ENCODE assay signal across 13 cellular contexts in the genomic region with DNA sequence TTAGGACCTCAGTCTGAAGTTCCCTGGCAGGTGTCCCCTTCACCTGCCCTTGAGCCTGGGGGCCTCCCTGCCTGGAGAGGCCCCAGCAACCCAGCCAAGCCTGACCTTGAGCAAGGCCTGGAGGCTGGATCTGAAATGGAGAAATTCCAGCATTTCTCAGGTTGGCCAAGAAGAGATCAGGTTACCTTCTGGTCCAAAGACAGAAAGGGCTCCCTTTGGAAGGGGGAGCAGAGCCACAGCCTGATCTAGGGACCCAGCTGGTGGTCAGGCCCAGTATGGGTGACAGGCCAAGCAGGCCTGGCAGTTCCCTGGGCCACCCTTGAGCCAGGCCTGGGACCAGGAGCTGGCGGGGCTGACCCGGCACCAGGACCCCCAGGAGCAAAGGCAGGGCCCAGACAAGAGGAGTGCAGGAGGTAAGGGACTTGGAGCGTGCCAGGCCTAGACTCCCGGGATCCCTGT.
A peak's percentile ranks its signal among the peaks of the same experiment; 100 is the strongest.
DNase-seq lines count a peak whose midpoint lies in the region; ATAC-seq and TF ChIP-seq lines count a peak whose summit lies in the region.
"Had no signal": no experiment of that assay in that cellular context is flagged by ENCODE, and none has a peak within 500 bp of the region (broad histone marks: within the 10 kb centered on the region; RNA-seq: fewer than 3 reads in every experiment).

No MANE protein-coding gene starts in this region.

- H3K4me3 ChIP-seq in duodenal mucosa (ENCODE audit: low read depth in 1 of 2, low read length in 2 of 2) (peak overlapping the region in 1 of 2 donors; percentile 25), suprapubic skin (peak overlapping the region; percentile 60)

- peak overlapping the region; percentile 1 to 45 for H3K9ac ChIP-seq in duodenal mucosa (ENCODE audit: low read depth in 1 of 2, low read length in 2 of 2)

- H3K9me3 Mint-ChIP-seq in mesothelial cell of epicardium (peaks cover 21% of the 10 kb centered on the region), progenitor cell of endocrine pancreas (ENCODE audit: low read depth) (peaks cover 11% of the 10 kb centered on the region)

- peaks cover 3% of the 10 kb centered on the region for H3K36me3 Mint-ChIP-seq in mesothelial cell of epicardium
- peaks cover 2% of the 10 kb centered on the region for H3K36me3 Mint-ChIP-seq in progenitor cell of endocrine pancreas (ENCODE audit: insufficient read depth)

- H3K27me3 ChIP-seq in duodenal mucosa (ENCODE audit: control insufficient read depth in 1 of 2, insufficient read depth in 2 of 2, low read length in 2 of 2) (no peaks in the 10 kb centered on the region), suprapubic skin (peaks cover 14% of the 10 kb centered on the region)

- H3K27me3 Mint-ChIP-seq in mesothelial cell of epicardium (ENCODE audit: low read depth), result peaks cover 21% of the 10 kb centered on the region
- H3K27me3 Mint-ChIP-seq in progenitor cell of endocrine pancreas, result peaks cover 29% of the 10 kb centered on the region

- ATAC-seq in HG03097 (IDR thresholded peaks at IDR 0.05; ENCODE audit: low FRiP score, unreplicated experiment), result no peak
- ATAC-seq: HCT116 had no signal

- no peak for TF ChIP-seq EP300 in suprapubic skin (IDR thresholded peaks at IDR 0.05)

- H3K27ac ChIP-seq in duodenal mucosa (ENCODE audit: low read depth, low read length) (peak overlapping the region; percentile 68), suprapubic skin (peak overlapping the region; percentile 89)

- H3K4me1 ChIP-seq in duodenal mucosa (ENCODE audit: control insufficient read depth in 1 of 2, insufficient read depth in 2 of 2, low read length in 2 of 2) (peaks cover 0 to 4% of the 10 kb centered on the region in 2 donors), suprapubic skin (peaks cover 21% of the 10 kb centered on the region)

- peak; percentile 34 for DNase-seq in HK-2 (ENCODE audit: unreplicated experiment)
- DNase-seq in mesothelial cell of epicardium (ENCODE audit: low spot score in 2 of 2, unreplicated experiment in 2 of 2), result no peak
- peak in 1 of 2 donors; percentile 63 for DNase-seq in suprapubic skin (ENCODE audit: low spot score in 2 of 2)
- no peak for DNase-seq in NCI-H2081 treated with DMSO at 0.1 percent for 48 hours (lab: John Stamatoyannopoulos, UW)
- no peak for DNase-seq in progenitor cell of endocrine pancreas (ENCODE audit: low spot score, unreplicated experiment)
- no peak for DNase-seq in COLO668 (lab: John Stamatoyannopoulos, UW; ENCODE audit: unreplicated experiment)
- DNase-seq: head of caudate nucleus; SHP77 treated with DMSO at 0.1 percent for 48 hours; stimulated activated naive CD4-positive, alpha-beta T cell treated with Interleukin-2 at 50 U/mL for 16 hours had no signal

- peak overlapping the region; percentile 72 for H3K4me3 Mint-ChIP-seq in mesothelial cell of epicardium
- H3K4me3 Mint-ChIP-seq in progenitor cell of endocrine pancreas (ENCODE audit: low read depth), result no peak overlapping the region

- H3K9me3 ChIP-seq in duodenal mucosa (ENCODE audit: control insufficient read depth in 1 of 2, low read length in 2 of 2) (peaks cover 11 to 28% of the 10 kb centered on the region in 2 donors), suprapubic skin (no peaks in the 10 kb centered on the region)

- H3K4me1 Mint-ChIP-seq in mesothelial cell of epicardium, result peaks cover 13% of the 10 kb centered on the region
- H3K4me1 Mint-ChIP-seq in progenitor cell of endocrine pancreas (ENCODE audit: low read depth), result peaks cover 2% of the 10 kb centered on the region

- H3K27ac Mint-ChIP-seq in mesothelial cell of epicardium (peak overlapping the region; percentile 79), progenitor cell of endocrine pancreas (no peak overlapping the region)
- H3K27ac Mint-ChIP-seq: activated T-helper 2 cell treated with anti-CD3 and anti-CD28 coated beads, Interferon-gamma antibody, Interleukin-2, Interleukin-4, amounts not matched to agents 10 μg/mL and 5 μg/mL and 100 μg/mL, durations not matched to agents 14 hours and 24 hours and 36 hours had no signal

- H3K36me3 ChIP-seq in duodenal mucosa (ENCODE audit: control insufficient read depth in 1 of 2, insufficient read depth in 2 of 2, low read length in 2 of 2), result no peaks in the 10 kb centered on the region
- H3K36me3 ChIP-seq in suprapubic skin, result no peaks in the 10 kb centered on the region

- WGBS in suprapubic skin, result no CpG with 5 or more reads among the region's 4 CpGs

- TF ChIP-seq CTCF in mesothelial cell of epicardium (IDR thresholded peaks at IDR 0.05; ENCODE audit: unreplicated experiment) (no peak), suprapubic skin (IDR thresholded peaks at IDR 0.05) (no peak), progenitor cell of endocrine pancreas (IDR thresholded peaks at IDR 0.05; ENCODE audit: unreplicated experiment) (no peak)

- no peak for TF ChIP-seq POLR2A in suprapubic skin (IDR thresholded peaks at IDR 0.05)
